ENCODE assay signal across 1 cellular context in genomic region chr2:8515390-8515761, GRCh38.
TF ChIP-seq lines count a peak whose summit lies in the region.

No MANE protein-coding gene starts in this region.

TF ChIP-seq in GM12878, 131 proteins besides CTCF, POLR2A, EP300 and RAD21 (continued from another document and continues in another):
- no peak for TF ChIP-seq ZBTB40 (IDR thresholded peaks at IDR 0.05; ENCODE audit: borderline replicate concordance)
- TF ChIP-seq JUNB (IDR thresholded peaks at IDR 0.05) = no peak
- TF ChIP-seq HDGF (IDR thresholded peaks at IDR 0.05) = 0 out of 2 replicates have a peak, but pooled peaks have one; percentile 24
- TF ChIP-seq ZNF384 (IDR thresholded peaks at IDR 0.05; ENCODE audit: borderline replicate concordance, low read depth, low read length) = no peak
- TF ChIP-seq ZNF217 (IDR thresholded peaks at IDR 0.05) = no peak
- TF ChIP-seq IRF3 (IDR thresholded peaks at IDR 0.05) = no peak
- TF ChIP-seq BCL11A (IDR thresholded peaks at IDR 0.05; ENCODE audit: low read depth, low read length) = peak; percentile 50; the same call in 1 of the 2 replicates
- no peak for TF ChIP-seq REST (IDR thresholded peaks at IDR 0.05; ENCODE audit: low read depth, low read length)
- TF ChIP-seq BCLAF1 (IDR thresholded peaks at IDR 0.05) = no peak
- TF ChIP-seq NR2F1 (conservative IDR thresholded peaks at IDR 0.05) = peak; percentile 18; the same call in 1 of the 2 replicates
- peak; percentile 50; the same call in 1 of the 2 replicates for TF ChIP-seq RFX5 (IDR thresholded peaks at IDR 0.05; ENCODE audit: low read depth, low read length)
- no peak for TF ChIP-seq CBFB (IDR thresholded peaks at IDR 0.05; ENCODE audit: low read depth)
- TF ChIP-seq PBX3 (IDR thresholded peaks at IDR 0.05; ENCODE audit: insufficient replicate concordance, low read depth, low read length) = no peak
- no peak for TF ChIP-seq MEF2B (IDR thresholded peaks at IDR 0.05; ENCODE audit: partially characterized antibody, poor library complexity, severe bottlenecking)
- TF ChIP-seq E4F1 (IDR thresholded peaks at IDR 0.05; ENCODE audit: borderline replicate concordance, partially characterized antibody) = no peak
- no peak for TF ChIP-seq MYB (IDR thresholded peaks at IDR 0.05; ENCODE audit: borderline replicate concordance, low read depth, low read length)
- TF ChIP-seq RUNX3 (IDR thresholded peaks at IDR 0.05; ENCODE audit: low read length) = no peak
- no peak for TF ChIP-seq NFIC (IDR thresholded peaks at IDR 0.05; ENCODE audit: low read depth, low read length)
- TF ChIP-seq NFXL1 (IDR thresholded peaks at IDR 0.05; ENCODE audit: borderline replicate concordance) = no peak
- 0 out of 2 replicates have a peak, but pooled peaks have one; percentile 18 for TF ChIP-seq YY1 (IDR thresholded peaks at IDR 0.05; ENCODE audit: low read depth, low read length)
- TF ChIP-seq CUX1 (IDR thresholded peaks at IDR 0.05; ENCODE audit: insufficient replicate concordance, low read depth, low read length) = no peak
- TF ChIP-seq HDAC2 (IDR thresholded peaks at IDR 0.05) = no peak
- TF ChIP-seq MEF2A (IDR thresholded peaks at IDR 0.05; ENCODE audit: insufficient read depth, low read depth, low read length) = peak; percentile 51
- no peak for TF ChIP-seq BHLHE40 (IDR thresholded peaks at IDR 0.05; ENCODE audit: borderline replicate concordance in 1 of 2, low read depth in 2 of 2, low read length in 1 of 2)
- TF ChIP-seq MAX (IDR thresholded peaks at IDR 0.05; ENCODE audit: low read depth, low read length) = peak; percentile 34; the same call in 1 of the 2 replicates
- 0 out of 2 replicates have a peak, but pooled peaks have one; percentile 8 for TF ChIP-seq ASH2L (IDR thresholded peaks at IDR 0.05; ENCODE audit: borderline replicate concordance, low read depth)
- TF ChIP-seq SRF (IDR thresholded peaks at IDR 0.05; ENCODE audit: low read depth in 2 of 2, low read length in 2 of 2) = no peak
- TF ChIP-seq HDAC6 (IDR thresholded peaks at IDR 0.05; ENCODE audit: unreplicated experiment) = no peak
- no peak for TF ChIP-seq TARDBP (IDR thresholded peaks at IDR 0.05; ENCODE audit: borderline replicate concordance)
- TF ChIP-seq SMAD5 (IDR thresholded peaks at IDR 0.05; ENCODE audit: low read depth) = no peak
- TF ChIP-seq EED (IDR thresholded peaks at IDR 0.05; ENCODE audit: low read depth) = no peak
